In the genomic region with DNA sequence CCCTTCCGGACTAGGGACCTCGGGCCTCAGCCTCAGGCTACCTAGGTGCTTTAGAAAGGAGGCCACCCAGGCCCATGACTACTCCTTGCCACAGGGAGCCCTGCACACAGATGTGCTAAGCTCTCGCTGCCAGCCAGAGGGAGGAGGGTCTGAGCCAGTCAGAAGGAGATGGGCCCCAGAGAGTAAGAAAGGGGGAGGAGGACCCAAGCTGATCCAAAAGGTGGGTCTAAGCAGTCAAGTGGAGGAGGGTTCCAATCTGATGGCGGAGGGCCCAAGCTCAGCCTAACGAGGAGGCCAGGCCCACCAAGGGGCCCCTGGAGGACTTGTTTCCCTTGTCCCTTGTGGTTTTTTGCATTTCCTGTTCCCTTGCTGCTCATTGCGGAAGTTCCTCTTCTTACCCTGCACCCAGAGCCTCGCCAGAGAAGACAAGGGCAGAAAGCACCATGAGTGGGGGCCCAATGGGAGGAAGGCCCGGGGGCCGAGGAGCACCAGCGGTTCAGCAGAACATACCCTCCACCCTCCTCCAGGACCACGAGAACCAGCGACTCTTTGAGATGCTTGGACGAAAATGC, we compare ENCODE assay signal across 8 cellular contexts. TPM values are rescaled to one million over a fixed set of nuclear protein-coding genes. Genes with fewer than 3 reads are reported as not detected.
DNase-seq lines count a peak whose midpoint lies in the region; ATAC-seq and TF ChIP-seq lines count a peak whose summit lies in the region.

A gene (plus strand): TSS at position 389 of the 572 bp plus-strand sequence. CDS start 55 bp downstream, at position 444.

- H3K27ac ChIP-seq in DND-41 (ENCODE audit: low read length) (peak within 1 kb of the TSS; percentile 76), skeletal muscle tissue (ENCODE audit: low read depth, low read length) (peak within 1 kb of the TSS; percentile 19)

- peak within 1 kb of the TSS; percentile 97 for H3K27ac Mint-ChIP-seq in activated naive CD8-positive, alpha-beta T cell treated with anti-CD3 and anti-CD28 coated beads for 36 hours

- peaks cover 45% of the 10 kb centered on the region for H3K36me3 Mint-ChIP-seq in activated naive CD8-positive, alpha-beta T cell treated with anti-CD3 and anti-CD28 coated beads for 36 hours

- peaks cover 31% of the 10 kb centered on the region for H3K4me1 Mint-ChIP-seq in activated naive CD8-positive, alpha-beta T cell treated with anti-CD3 and anti-CD28 coated beads for 36 hours

- H3K4me1 ChIP-seq in DND-41 (ENCODE audit: insufficient read depth, low read length), result peaks cover 32% of the 10 kb centered on the region
- H3K4me1 ChIP-seq in skeletal muscle tissue (ENCODE audit: control insufficient read depth in 3 of 3, insufficient read depth in 3 of 3, low read length in 3 of 3), result no peaks in the 10 kb centered on the region

- H3K79me2 ChIP-seq in DND-41 (ENCODE audit: insufficient read depth, low read length), result peaks cover 29% of the 10 kb centered on the region

- no peaks in the 10 kb centered on the region for H3K9me3 ChIP-seq in DND-41 (ENCODE audit: insufficient read depth, low read length, severe bottlenecking)
- no peaks in the 10 kb centered on the region for H3K9me3 ChIP-seq in skeletal muscle tissue (ENCODE audit: control insufficient read depth in 3 of 3, low read length in 3 of 3)

- H3K9ac ChIP-seq in DND-41 (ENCODE audit: low read depth, low read length) (peak within 1 kb of the TSS; percentile 72), skeletal muscle tissue (ENCODE audit: low read depth in 1 of 3, low read length in 3 of 3) (no peak within 1 kb of the TSS)

- H3K27me3 ChIP-seq in DND-41 (ENCODE audit: insufficient read depth, low read length, poor library complexity), result no peaks in the 10 kb centered on the region
- H3K27me3 ChIP-seq in skeletal muscle tissue (ENCODE audit: control insufficient read depth in 3 of 3, insufficient read depth in 3 of 3, low read length in 3 of 3), result peaks cover 0 to 21% (median 9%) of the 10 kb centered on the region in 3 donors

- no peaks in the 10 kb centered on the region for H3K27me3 Mint-ChIP-seq in activated naive CD8-positive, alpha-beta T cell treated with anti-CD3 and anti-CD28 coated beads for 36 hours

- no peaks in the 10 kb centered on the region for H4K20me1 ChIP-seq in DND-41 (ENCODE audit: insufficient read depth, low read length)

- no peak for TF ChIP-seq CTCF in DND-41 (IDR thresholded peaks at IDR 0.05; ENCODE audit: borderline replicate concordance, extremely low read depth, low read length, poor library complexity, severe bottlenecking)

- no peaks in the 10 kb centered on the region for H3K9me3 Mint-ChIP-seq in activated naive CD8-positive, alpha-beta T cell treated with anti-CD3 and anti-CD28 coated beads for 36 hours

- DNase-seq in DND-41, result peak; percentile 78
- DNase-seq in NOMO-1 treated with dmso at 0.1 percent for 144 hours (lab: John Stamatoyannopoulos, UW; ENCODE audit: unreplicated experiment), result peak; percentile 36
- DNase-seq in activated naive CD8-positive, alpha-beta T cell treated with anti-CD3 and anti-CD28 coated beads for 36 hours, result peak; percentile 46
- DNase-seq in SHP77 treated with DMSO at 0.1 percent for 48 hours (lab: John Stamatoyannopoulos, UW), result no peak
- no peak for DNase-seq in cerebellum (ENCODE audit: low spot score)
- no peak for DNase-seq in DMS153 treated with DMSO at 0.1 percent for 48 hours (lab: John Stamatoyannopoulos, UW; ENCODE audit: unreplicated experiment)

- H3K4me3 Mint-ChIP-seq in activated naive CD8-positive, alpha-beta T cell treated with anti-CD3 and anti-CD28 coated beads for 36 hours, result peak within 1 kb of the TSS; percentile 96

- H3K4me3 ChIP-seq in DND-41 (ENCODE audit: low read depth in 1 of 2, low read length in 2 of 2), result peak within 1 kb of the TSS; percentile 32 to 80; a peak in 3 of 4 replicates
- peak within 1 kb of the TSS in 1 of 3 donors; percentile 27 for H3K4me3 ChIP-seq in skeletal muscle tissue (ENCODE audit: low read length in 3 of 3)

- H3K36me3 ChIP-seq in DND-41 (ENCODE audit: insufficient read depth, low read length), result peaks cover 34% of the 10 kb centered on the region
- H3K36me3 ChIP-seq in skeletal muscle tissue (ENCODE audit: control insufficient read depth in 3 of 3, insufficient read depth in 3 of 3, low read length in 3 of 3), result no peaks in the 10 kb centered on the region

- H3K4me2 ChIP-seq in DND-41 (ENCODE audit: insufficient read depth, low read length), result peak within 1 kb of the TSS; percentile 85

- peak within 1 kb of the TSS; percentile 71 for H2AFZ ChIP-seq in DND-41 (ENCODE audit: low read depth, low read length)

- ATAC-seq in DND-41 (ENCODE audit: insufficient read depth, low read depth) (peak; percentile 96), GM21447 (IDR thresholded peaks at IDR 0.05; ENCODE audit: unreplicated experiment) (peak; percentile 96)

RNA-seq across cellular contexts. Expression of the gene that starts here (rescaled TPM):
- total RNA-seq in activated naive CD8-positive, alpha-beta T cell treated with anti-CD3 and anti-CD28 coated beads for 36 hours, result 10 to 100 TPM; 87.8 to 89.8 TPM
- total RNA-seq in skeletal muscle tissue (1.0 TPM), cerebellum (0.27 TPM)

Comparison
In these comparisons a context has a peak if more than half of its experiments do, and no peak if none do; other contexts are left out.
1. RNA of the gene that starts here (total RNA-seq): 87.8 to 89.8 TPM in activated naive CD8-positive, alpha-beta T cell treated with anti-CD3 and anti-CD28 coated beads for 36 hours; 1.0 TPM in skeletal muscle tissue (single experiment) and 0.27 TPM in cerebellum (single experiment); every median in the first group is over 10 times any median in the second.
2. DNase-seq: peak in DND-41 (single experiment), NOMO-1 treated with dmso at 0.1 percent for 144 hours (single experiment) and activated naive CD8-positive, alpha-beta T cell treated with anti-CD3 and anti-CD28 coated beads for 36 hours (single experiment); none in SHP77 treated with DMSO at 0.1 percent for 48 hours (single experiment), cerebellum (single experiment) and DMS153 treated with DMSO at 0.1 percent for 48 hours (single experiment).